In genomic region chr17:42096360-42097111, GRCh38 we compare ENCODE assay signal across 21 cellular contexts. TPM values are rescaled to one million over a fixed set of nuclear protein-coding genes. Genes with fewer than 3 reads are reported as not detected.
DNase-seq lines count a peak whose midpoint lies in the region; ATAC-seq and TF ChIP-seq lines count a peak whose summit lies in the region.
"Had no signal": no experiment of that assay in that cellular context is flagged by ENCODE, and none has a peak within 500 bp of the region (broad histone marks: within the 10 kb centered on the region; RNA-seq: fewer than 3 reads in every experiment).

No MANE protein-coding gene starts in this region.

- intact Hi-C loops in IMR-90 (cut with micrococcal nuclease) (no loop called here), PC-3 (cut with micrococcal nuclease) (no loop called here)

- BruUV-seq in IMR-90 (replicated peaks; lab: Mats Ljungman, UMichigan) (no TSS peak), PC-3 (replicated peaks; lab: Mats Ljungman, UMichigan) (no TSS peak)

- ATAC-seq in IMR-90 (ENCODE audit: low read depth): no peak
- ATAC-seq in GM18909 (IDR thresholded peaks at IDR 0.05; ENCODE audit: poor library complexity, unreplicated experiment): no peak
- no peak for ATAC-seq in PC-3
- ATAC-seq: HCT116, Panc1 had no signal

- peaks cover 59% of the 10 kb centered on the region for H3K4me1 Mint-ChIP-seq in nephron progenitor cell

- POLR2A ChIA-PET in IMR-90 (lab: Charles Lee; ENCODE audit: unreplicated experiment): interaction anchor here (0.6 kb wide), 1 partner anchor 393 kb away, joined by 3 read pairs; no protein-coding TSS in a partner anchor
- POLR2A ChIA-PET in PC-3 (lab: Charles Lee; ENCODE audit: unreplicated experiment): no interaction called here

- H3K27ac ChIP-seq in C4-2B (peak overlapping the region; percentile 41), IMR-90 (ENCODE audit: insufficient read depth, low read length) (no peak overlapping the region), brain microvascular endothelial cell (no peak overlapping the region), PC-3 (ENCODE audit: low read length) (no peak overlapping the region)
- H3K27ac ChIP-seq: BLaER1 treated with 17β-estradiol and CSF1 and Interleukin-3, amounts not matched to agents 10 nM and 100 nM had no signal

- DNase-seq in IMR-90 (no peak), brain microvascular endothelial cell (no peak), nephron progenitor cell (no peak), NCI-H2227 treated with DMSO at 0.1 percent for 48 hours (lab: John Stamatoyannopoulos, UW) (no peak), ureter (ENCODE audit: low spot score) (no peak), PC-3 (no peak)
- DNase-seq: DMS79 treated with DMSO at 0.1 percent for 48 hours, GDM1, NCI-H1417, NCI-H1930, NCI-H774 had no signal

- H3K9me3 ChIP-seq in IMR-90 (ENCODE audit: control insufficient read depth, insufficient read depth, low read length) (no peaks in the 10 kb centered on the region), PC-3 (ENCODE audit: low read length) (no peaks in the 10 kb centered on the region)
- H3K9me3 ChIP-seq: BLaER1 treated with 17β-estradiol and CSF1 and Interleukin-3, amounts not matched to agents 10 nM and 100 nM had no signal

- peaks cover 72% of the 10 kb centered on the region for H3K27me3 ChIP-seq in IMR-90 (ENCODE audit: control insufficient read depth, insufficient read depth, low read length)
- H3K27me3 ChIP-seq in brain microvascular endothelial cell (replicated peaks): peaks cover 15% of the 10 kb centered on the region
- no peaks in the 10 kb centered on the region for H3K27me3 ChIP-seq in PC-3 (ENCODE audit: low read length)

- H2AK5ac ChIP-seq in IMR-90 (ENCODE audit: low read depth, low read length): no peak overlapping the region

- H2AK9ac ChIP-seq in IMR-90 (replicated peaks; ENCODE audit: low read depth, low read length, poor library complexity): no peak overlapping the region

- no CpG with 5 or more reads among the region's 8 CpGs for WGBS in IMR-90 (ENCODE audit: extremely low coverage in 2 of 2, insufficient read length in 1 of 2), 2 experiments

- no peaks in the 10 kb centered on the region for H3K9me2 ChIP-seq in PC-3 (replicated peaks; ENCODE audit: low read length)

- H4K5ac ChIP-seq in IMR-90 (ENCODE audit: low read depth, low read length): no peak overlapping the region

- H2AFZ ChIP-seq in IMR-90 (replicated peaks; ENCODE audit: low read length, poor library complexity) (peak overlapping the region; percentile 49), PC-3 (ENCODE audit: low read length) (no peak overlapping the region)

- H3K56ac ChIP-seq in IMR-90 (ENCODE audit: extremely low read depth, insufficient read depth, low read length): no peak overlapping the region

- TF ChIP-seq CTCF in C4-2B (conservative IDR thresholded peaks at IDR 0.05) (no peak), IMR-90 (conservative IDR thresholded peaks at IDR 0.05; ENCODE audit: low read depth, low read length) (no peak), brain microvascular endothelial cell (IDR thresholded peaks at IDR 0.05; ENCODE audit: low read depth, low read length, missing control alignments) (peak; percentile 12), nephron progenitor cell (IDR thresholded peaks at IDR 0.05) (no peak), PC-3 (conservative IDR thresholded peaks at IDR 0.05; ENCODE audit: low read depth, low read length) (no peak)

- H3K36me3 Mint-ChIP-seq in nephron progenitor cell (ENCODE audit: low read depth): no peaks in the 10 kb centered on the region
- H3K36me3 Mint-ChIP-seq: IgD-negative memory B cell had no signal

- H3K79me2 ChIP-seq in PC-3 (ENCODE audit: low read length): no peaks in the 10 kb centered on the region

- 0 out of 2 replicates have a peak overlapping the region, but pooled peaks have one; percentile 59 for H3K23ac ChIP-seq in IMR-90 (ENCODE audit: low read depth, low read length)

- H4K91ac ChIP-seq in IMR-90 (ENCODE audit: insufficient read depth, low read depth, low read length): no peak overlapping the region

- H3K9me1 ChIP-seq in IMR-90 (ENCODE audit: insufficient read depth, low read length): no peaks in the 10 kb centered on the region

- H2BK5ac ChIP-seq in IMR-90 (ENCODE audit: low read depth, low read length, poor library complexity, severe bottlenecking): no peak overlapping the region

- no peak overlapping the region for H3K4me2 ChIP-seq in IMR-90 (ENCODE audit: low read depth, low read length)
- H3K4me2 ChIP-seq in PC-3 (ENCODE audit: low read length): no peak overlapping the region

- H3K4me1 ChIP-seq in IMR-90 (ENCODE audit: control insufficient read depth, insufficient read depth, low read length): no peaks in the 10 kb centered on the region
- no peaks in the 10 kb centered on the region for H3K4me1 ChIP-seq in PC-3 (ENCODE audit: insufficient read depth, low read length)

- peak overlapping the region; percentile 25 for H3K4me3 Mint-ChIP-seq in nephron progenitor cell

- H4K20me1 ChIP-seq in IMR-90 (ENCODE audit: insufficient read depth, low read length): no peaks in the 10 kb centered on the region
- no peaks in the 10 kb centered on the region for H4K20me1 ChIP-seq in PC-3 (ENCODE audit: low read length)

- H3K36me3 ChIP-seq in IMR-90 (ENCODE audit: control insufficient read depth, insufficient read depth, low read length) (no peaks in the 10 kb centered on the region), brain microvascular endothelial cell (replicated peaks) (no peaks in the 10 kb centered on the region), PC-3 (ENCODE audit: low read depth, low read length) (no peaks in the 10 kb centered on the region)
- H3K36me3 ChIP-seq: BLaER1 treated with 17β-estradiol and CSF1 and Interleukin-3, amounts not matched to agents 10 nM and 100 nM had no signal

- no peak overlapping the region for H3K14ac ChIP-seq in IMR-90 (replicated peaks; ENCODE audit: low read depth, low read length)

- H2BK15ac ChIP-seq in IMR-90 (ENCODE audit: low read depth, low read length): no peak overlapping the region

- H3K27me3 Mint-ChIP-seq in nephron progenitor cell (ENCODE audit: low read depth, poor library complexity): peaks cover 38% of the 10 kb centered on the region

- no peak overlapping the region for H4K8ac ChIP-seq in IMR-90 (ENCODE audit: low read depth in 2 of 2, low read length in 2 of 2)

- CTCF ChIA-PET in IMR-90 (lab: Yijun Ruan, JAX): interaction anchor here (1.0 kb wide), 1 partner anchor 85 kb away, joined by 3 read pairs; no protein-coding TSS in a partner anchor
- CTCF ChIA-PET in PC-3 (lab: Charles Lee): interaction anchor here (0.6 kb wide), 2 partner anchors 24 to 481 kb away, joined by 3 to 8 read pairs; no protein-coding TSS in a partner anchor

- H3K4ac ChIP-seq in IMR-90 (ENCODE audit: low read depth, low read length): no peak overlapping the region

- peak overlapping the region; percentile 51 for H3K27ac Mint-ChIP-seq in nephron progenitor cell
- H3K27ac Mint-ChIP-seq: IgD-negative memory B cell had no signal

- dilution Hi-C loops in IMR-90 (cut with HindIII; ENCODE audit: low sequenced_read_pairs, unreplicated experiment): no loop called here

- H3K79me1 ChIP-seq in IMR-90 (ENCODE audit: low read depth in 1 of 2, low read length in 2 of 2): no peaks in the 10 kb centered on the region

- no peak for TF ChIP-seq POLR2A in IMR-90 (IDR thresholded peaks at IDR 0.05; ENCODE audit: low read depth, low read length)

- no peak for TF ChIP-seq RAD21 in IMR-90 (IDR thresholded peaks at IDR 0.05; ENCODE audit: low read length)

- H3F3A ChIP-seq in PC-3 (ENCODE audit: low read length, unreplicated experiment): no peaks in the 10 kb centered on the region

- no peak overlapping the region for H3K9ac ChIP-seq in IMR-90 (ENCODE audit: low read depth, low read length)
- no peak overlapping the region for H3K9ac ChIP-seq in PC-3 (ENCODE audit: low read length)
- H3K9ac ChIP-seq: BLaER1 treated with 17β-estradiol and CSF1 and Interleukin-3, amounts not matched to agents 10 nM and 100 nM had no signal

- H2BK120ac ChIP-seq in IMR-90 (ENCODE audit: low read depth, low read length): no peak overlapping the region

- in situ Hi-C loops in IMR-90 (cut with MboI; ENCODE audit: low sequenced_read_pairs): no loop called here
- in situ Hi-C loops in brain microvascular endothelial cell (cut with HindIII; ENCODE audit: low pct_ligation_motif_present, low sequenced_read_pairs): no loop called here

- H3K4me3 ChIP-seq in IMR-90 (ENCODE audit: insufficient read depth, low read depth, low read length) (no peak overlapping the region), brain microvascular endothelial cell (ENCODE audit: low read depth, low read length) (no peak overlapping the region), PC-3 (ENCODE audit: low read length) (no peak overlapping the region)
- H3K4me3 ChIP-seq: BLaER1 treated with 17β-estradiol and CSF1 and Interleukin-3, amounts not matched to agents 10 nM and 100 nM had no signal

- H3K18ac ChIP-seq in IMR-90 (ENCODE audit: low read depth, low read length): no peak overlapping the region

- H3K9me3 Mint-ChIP-seq in nephron progenitor cell: no peaks in the 10 kb centered on the region
- H3K9me3 Mint-ChIP-seq: IgD-negative memory B cell had no signal

- H2BK20ac ChIP-seq in IMR-90 (ENCODE audit: low read depth, low read length): no peak overlapping the region

RNA-seq across cellular contexts. Expression of gene ZNF385C, which starts 1.7 kb away (rescaled TPM):
- total RNA-seq in IMR-90 (2012; rRNA removed): not detected in 2 replicates
- polyA plus RNA-seq in IMR-90 (2012; rRNA removed): not detected in 2 replicates
- not detected in 2 replicates for polyA plus RNA-seq in IMR-90 (2012; cell fraction: cytosol; rRNA removed)
- polyA plus RNA-seq in IMR-90 (2012; cell fraction: nucleus; rRNA removed; ENCODE audit: low replicate concordance): not detected in 2 replicates
- total RNA-seq in ureter: 1.2 TPM
- total RNA-seq in PC-3 (2014; rRNA removed): 0.04 and 0.17 TPM in 2 replicates
- total RNA-seq: A172, LHCN-M2 had no signal

RNA-seq across cellular contexts. Expression of gene DHX58, which starts 16.0 kb away (rescaled TPM):
- total RNA-seq in IMR-90 (2012; rRNA removed): 1.1 and 1.4 TPM in 2 replicates
- polyA plus RNA-seq in IMR-90 (2012; rRNA removed): 1.9 and 2.8 TPM in 2 replicates
- polyA plus RNA-seq in IMR-90 (2012; cell fraction: cytosol; rRNA removed): 1.9 and 2.5 TPM in 2 replicates
- 14.8 and 19.4 TPM in 2 replicates for polyA plus RNA-seq in IMR-90 (2012; cell fraction: nucleus; rRNA removed; ENCODE audit: low replicate concordance)
- total RNA-seq in ureter: 31.3 TPM
- not detected in 2 replicates for total RNA-seq in PC-3 (2014; rRNA removed)

RNA-seq across cellular contexts. Expression of gene KAT2A, which starts 24.6 kb away (rescaled TPM):
- total RNA-seq in IMR-90 (2012; rRNA removed): 5.3 and 6.3 TPM in 2 replicates
- 28.2 and 31.4 TPM in 2 replicates for polyA plus RNA-seq in IMR-90 (2012; rRNA removed)
- 12.9 and 17.4 TPM in 2 replicates for polyA plus RNA-seq in IMR-90 (2012; cell fraction: cytosol; rRNA removed)
- 273 and 329 TPM in 2 replicates for polyA plus RNA-seq in IMR-90 (2012; cell fraction: nucleus; rRNA removed; ENCODE audit: low replicate concordance)
- 62.8 TPM for total RNA-seq in ureter
- not detected in 2 replicates for total RNA-seq in PC-3 (2014; rRNA removed)

RNA-seq across cellular contexts. Expression of gene HSPB9, which starts 26.1 kb away (rescaled TPM):
- total RNA-seq in IMR-90 (2012; rRNA removed): not detected in 2 replicates
- polyA plus RNA-seq in IMR-90 (2012; rRNA removed): not detected in 2 replicates
- not detected in 2 replicates for polyA plus RNA-seq in IMR-90 (2012; cell fraction: cytosol; rRNA removed)
- 0.06 and 0.09 TPM in 2 replicates for polyA plus RNA-seq in IMR-90 (2012; cell fraction: nucleus; rRNA removed; ENCODE audit: low replicate concordance)
- not detected for total RNA-seq in ureter
- not detected in 2 replicates for total RNA-seq in PC-3 (2014; rRNA removed)
- total RNA-seq: A172, HT-29, LHCN-M2, SK-MEL-5 had no signal

RNA-seq across cellular contexts. Expression of gene C17orf113, which starts 46.1 kb away (rescaled TPM):
- total RNA-seq in IMR-90 (2012; rRNA removed): under 0.01 TPM in 1 of 2 replicates, not detected in the other
- polyA plus RNA-seq in IMR-90 (2012; rRNA removed): 0.03 and 0.07 TPM in 2 replicates
- polyA plus RNA-seq in IMR-90 (2012; cell fraction: cytosol; rRNA removed): 0.06 and 0.10 TPM in 2 replicates
- 0.08 and 0.10 TPM in 2 replicates for polyA plus RNA-seq in IMR-90 (2012; cell fraction: nucleus; rRNA removed; ENCODE audit: low replicate concordance)
- 1.9 TPM for total RNA-seq in ureter
- total RNA-seq in PC-3 (2014; rRNA removed): 0.62 and 1.8 TPM in 2 replicates
- total RNA-seq: A172 had no signal

Comparison
In these comparisons a context has a peak if more than half of its experiments do, and no peak if none do; other contexts are left out.
1. RNA of gene DHX58, which starts 16.0 kb away (total RNA-seq): 31.3 TPM in ureter (single experiment); 1.1 to 1.4 TPM in IMR-90 and not detected in PC-3; every median in the first group is over 10 times any median in the second.